Comparison of ENCODE assay signal across 23 cellular contexts in genomic region chr1:47442202-47442601, GRCh38. TPM values are rescaled to one million over a fixed set of nuclear protein-coding genes. Genes with fewer than 3 reads are reported as not detected.
DNase-seq lines count a peak whose midpoint lies in the region; ATAC-seq, FAIRE-seq and TF ChIP-seq lines count a peak whose summit lies in the region.
"Had no signal": no experiment of that assay in that cellular context is flagged by ENCODE, and none has a peak within 500 bp of the region (broad histone marks: within the 10 kb centered on the region; RNA-seq: fewer than 3 reads in every experiment).

No MANE protein-coding gene starts in this region.

- H3K27me3 ChIP-seq in hepatocyte, result peaks cover 87% of the 10 kb centered on the region
- peaks cover 0 to 82% of the 10 kb centered on the region in 2 donors for H3K27me3 ChIP-seq in tibial nerve

- no peak for ATAC-seq in GM21526 (IDR thresholded peaks at IDR 0.05; ENCODE audit: low FRiP score, unreplicated experiment)

- H3K4me3 ChIP-seq in choroid plexus epithelial cell (ENCODE audit: low read depth, low read length) (peak overlapping the region; percentile 86), hepatocyte (no peak overlapping the region), tibial nerve (peak overlapping the region in 2 of 4 donors; percentile 15 to 79)

- peaks cover 14% of the 10 kb centered on the region for H4K20me1 ChIP-seq in hepatocyte (ENCODE audit: insufficient read depth, poor library complexity, severe bottlenecking)

- no peak overlapping the region for H2AFZ ChIP-seq in hepatocyte

- peaks cover 17% of the 10 kb centered on the region for H3K4me1 ChIP-seq in hepatocyte (ENCODE audit: insufficient read depth)
- H3K4me1 ChIP-seq in tibial nerve, result peaks cover 0 to 38% (median 0%) of the 10 kb centered on the region in 4 donors
- H3K4me1 ChIP-seq: BE2C, Caco-2 had no signal

- H3K36me3 ChIP-seq in hepatocyte (replicated peaks; ENCODE audit: insufficient read depth, low read depth) (no peaks in the 10 kb centered on the region), tibial nerve (no peaks in the 10 kb centered on the region)
- H3K36me3 ChIP-seq: BE2C had no signal

- TF ChIP-seq EP300 in tibial nerve (IDR thresholded peaks at IDR 0.05), result no peak

- FAIRE-seq in RCC 7860 (lab: Jason Lieb, UNC), result no peak
- FAIRE-seq: A204.1, D721Med, G401.6, GM12891, GM19239, H54 had no signal

- no peaks in the 10 kb centered on the region for H3K9me2 ChIP-seq in hepatocyte (replicated peaks; ENCODE audit: insufficient read depth)

- DNase-seq in choroid plexus epithelial cell (ENCODE audit: low read depth) (peak; percentile 53), hepatocyte (ENCODE audit: low spot score) (no peak), tibial nerve (ENCODE audit: low spot score in 2 of 2) (no peak), T-helper 1 cell (no peak), RCC 7860 (ENCODE audit: low spot score) (no peak)
- DNase-seq: ACHN; BE2C; C1 segment of cervical spinal cord; Caco-2; CD4-positive, CD25-positive, alpha-beta regulatory T cell; CD8-positive, alpha-beta memory T cell; HCEC 1CT; HFFc6 had no signal

- peaks cover 11% of the 10 kb centered on the region for H3K79me2 ChIP-seq in hepatocyte

- TF ChIP-seq CTCF in choroid plexus epithelial cell (conservative IDR thresholded peaks at IDR 0.05; ENCODE audit: low read depth, low read length) (no peak), hepatocyte (IDR thresholded peaks at IDR 0.05; ENCODE audit: poor library complexity) (no peak), tibial nerve (IDR thresholded peaks at IDR 0.05) (no peak)

- 79% methylated on average over 4 of the region's 4 CpGs for WGBS in hepatocyte (ENCODE audit: low lambda C conversion rate, missing lambda C conversion rate)
- WGBS in tibial nerve, 2 donors, result 71 to 77% methylated on average over 4 of the region's 4 CpGs

- H3K27ac ChIP-seq in hepatocyte, result no peak overlapping the region
- H3K27ac ChIP-seq in tibial nerve, result peak overlapping the region in 3 of 4 donors; percentile 25 to 84 (median 80)
- H3K27ac ChIP-seq: HL-60, KMS-11 had no signal

- TF ChIP-seq POLR2A in tibial nerve (IDR thresholded peaks at IDR 0.05), result no peak

- peak overlapping the region; percentile 97 for H3K4me2 ChIP-seq in hepatocyte
- H3K4me2 ChIP-seq: KMS-11 had no signal

- H3K9me3 ChIP-seq in hepatocyte (ENCODE audit: low read depth) (no peaks in the 10 kb centered on the region), tibial nerve (no peaks in the 10 kb centered on the region)
- H3K9me3 ChIP-seq: BE2C, Caco-2 had no signal

RNA-seq across cellular contexts. Expression of gene FOXD2, which starts 4.4 kb away (rescaled TPM):
- total RNA-seq in hepatocyte (1.5 and 1.6 TPM in 2 replicates), tibial nerve (10 to 100 TPM; 11.7 to 34.7 (median 27.6) TPM)
- 1.0 and 1.4 TPM in 2 replicates for polyA plus RNA-seq in hepatocyte

RNA-seq across cellular contexts. Expression of gene FOXE3, which starts 26.1 kb away (rescaled TPM):
- total RNA-seq in hepatocyte (not detected in 2 replicates), tibial nerve (under 1 TPM in 2 of 4 donors, not detected in 2; 0.21 to 0.98 TPM)
- not detected in 2 replicates for polyA plus RNA-seq in hepatocyte
- total RNA-seq: Caco-2; CD4-positive, CD25-positive, alpha-beta regulatory T cell; CD8-positive, alpha-beta memory T cell; HFFc6; HT1080 had no signal
- polyA plus RNA-seq: CD4-positive, CD25-positive, alpha-beta regulatory T cell; CD8-positive, alpha-beta memory T cell had no signal
